In genomic region chr2:176164184-176164802, GRCh38 we compare ENCODE assay signal across 3 cellular contexts.
TF ChIP-seq lines count a peak whose summit lies in the region.

No MANE protein-coding gene starts in this region.

TF ChIP-seq in IMR-90, 13 proteins besides CTCF, POLR2A, EP300 and RAD21:
- TF ChIP-seq FOS (IDR thresholded peaks at IDR 0.05; ENCODE audit: low read depth, low read length): no peak
- no peak for TF ChIP-seq MXI1 (IDR thresholded peaks at IDR 0.05; ENCODE audit: borderline replicate concordance, low read depth, low read length)
- no peak for TF ChIP-seq NFE2L2 (IDR thresholded peaks at IDR 0.05; ENCODE audit: low read depth, low read length)
- TF ChIP-seq ELK1 (IDR thresholded peaks at IDR 0.05; ENCODE audit: borderline replicate concordance, low read depth, low read length): no peak
- TF ChIP-seq CHD1 (IDR thresholded peaks at IDR 0.05; ENCODE audit: low read depth, low read length): no peak
- no peak for TF ChIP-seq MAFK (IDR thresholded peaks at IDR 0.05; ENCODE audit: low read depth, low read length)
- TF ChIP-seq BHLHE40 (IDR thresholded peaks at IDR 0.05; ENCODE audit: low read depth, low read length): no peak
- no peak for TF ChIP-seq USF2 (IDR thresholded peaks at IDR 0.05; ENCODE audit: low read depth, low read length)
- no peak for TF ChIP-seq CEBPB (IDR thresholded peaks at IDR 0.05; ENCODE audit: low read depth, low read length)

TF ChIP-seq in H1, 55 proteins besides CTCF, POLR2A, EP300 and RAD21:
- TF ChIP-seq TEAD4 (IDR thresholded peaks at IDR 0.05; ENCODE audit: low read depth, low read length): no peak
- no peak for TF ChIP-seq ATF3 (IDR thresholded peaks at IDR 0.05; ENCODE audit: insufficient read depth, low read depth, low read length)
- no peak for TF ChIP-seq TAF7 (optimal IDR thresholded peaks at IDR 0.05; ENCODE audit: borderline replicate concordance, low read depth, low read length)
- TF ChIP-seq CEBPB (IDR thresholded peaks at IDR 0.05; ENCODE audit: low read depth, low read length): no peak
- TF ChIP-seq TBP (IDR thresholded peaks at IDR 0.05; ENCODE audit: low read depth, low read length): no peak
- no peak for TF ChIP-seq E2F6 (IDR thresholded peaks at IDR 0.05)
- TF ChIP-seq FOSL1 (IDR thresholded peaks at IDR 0.05; ENCODE audit: insufficient read depth, low read depth, low read length): no peak
- TF ChIP-seq JUND (IDR thresholded peaks at IDR 0.05; ENCODE audit: low read length): no peak
- TF ChIP-seq TAF1 (IDR thresholded peaks at IDR 0.05; ENCODE audit: low read depth, low read length): no peak
- TF ChIP-seq RFX5 (IDR thresholded peaks at IDR 0.05; ENCODE audit: borderline replicate concordance, low read depth, low read length): no peak
- no peak for TF ChIP-seq BRCA1 (IDR thresholded peaks at IDR 0.05; ENCODE audit: low read depth, low read length)
- no peak for TF ChIP-seq RBBP5 (IDR thresholded peaks at IDR 0.05; ENCODE audit: borderline replicate concordance, low read depth, low read length)
- no peak for TF ChIP-seq CBX8 (IDR thresholded peaks at IDR 0.05; ENCODE audit: borderline replicate concordance, low read depth, low read length)
- TF ChIP-seq RNF2 (IDR thresholded peaks at IDR 0.05; ENCODE audit: borderline replicate concordance, low read depth, low read length, missing control alignments, poor library complexity, severe bottlenecking): no peak
- TF ChIP-seq HDAC6 (IDR thresholded peaks at IDR 0.05; ENCODE audit: low read depth, low read length): no peak
- TF ChIP-seq NANOG (IDR thresholded peaks at IDR 0.05; ENCODE audit: insufficient read depth, low read depth, low read length, poor library complexity, severe bottlenecking): no peak
- TF ChIP-seq KDM4A (IDR thresholded peaks at IDR 0.05; ENCODE audit: low read depth, low read length, severe bottlenecking): no peak
- no peak for TF ChIP-seq CHD2 (IDR thresholded peaks at IDR 0.05; ENCODE audit: low read length)
- TF ChIP-seq SP1 (IDR thresholded peaks at IDR 0.05; ENCODE audit: low read depth, low read length): no peak
- no peak for TF ChIP-seq EGR1 (IDR thresholded peaks at IDR 0.05; ENCODE audit: borderline replicate concordance, low read depth, low read length)

TF ChIP-seq in neural cell, 6 proteins besides CTCF, POLR2A, EP300 and RAD21:
- no peak for TF ChIP-seq REST (IDR thresholded peaks at IDR 0.05; ENCODE audit: borderline replicate concordance)
- no peak for TF ChIP-seq MXI1 (conservative IDR thresholded peaks at IDR 0.05; ENCODE audit: poor library complexity, severe bottlenecking)
- no peak for TF ChIP-seq POLR2AphosphoS5 (IDR thresholded peaks at IDR 0.05)
- no peak for TF ChIP-seq TAF1 (IDR thresholded peaks at IDR 0.05; ENCODE audit: low read depth)
- no peak for TF ChIP-seq EZH2 (IDR thresholded peaks at IDR 0.05; ENCODE audit: borderline replicate concordance, insufficient read depth, low read length, poor library complexity, severe bottlenecking)
- no peak for TF ChIP-seq SMC3 (conservative IDR thresholded peaks at IDR 0.05; ENCODE audit: poor library complexity)
